ENCODE assay signal across 1 cellular context in genomic region chr1:88803444-88803843, GRCh38.
TF ChIP-seq lines count a peak whose summit lies in the region.

No MANE protein-coding gene starts in this region.

TF ChIP-seq in WTC11, 78 proteins besides CTCF, POLR2A, EP300 and RAD21 (continued from another document):
- no peak for TF ChIP-seq PRRX2 (CRISPR knock-in tag; IDR thresholded peaks at IDR 0.05)
